8 cellular contexts compared by ENCODE assay signal in the genomic region with DNA sequence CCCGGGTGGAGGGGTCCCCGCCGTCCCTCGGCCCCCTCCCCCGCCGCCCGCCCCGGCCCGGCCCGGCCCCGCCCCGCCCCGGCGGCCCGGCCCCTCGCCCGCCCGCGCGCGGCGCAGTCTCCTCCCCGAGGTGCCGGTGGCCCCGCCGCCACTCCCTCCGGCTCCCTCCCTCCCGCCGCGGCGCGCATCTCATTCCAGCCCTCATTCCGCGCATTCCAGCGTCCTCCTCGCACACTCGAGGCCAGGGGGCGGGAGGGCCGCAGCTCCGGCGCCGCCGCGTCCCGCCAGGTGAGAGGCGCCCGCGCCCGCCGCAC. TPM values are rescaled to one million over a fixed set of nuclear protein-coding genes. Genes with fewer than 3 reads are reported as not detected.
A peak's percentile ranks its signal among the peaks of the same experiment; 100 is the strongest.
DNase-seq lines count a peak whose midpoint lies in the region; TF ChIP-seq lines count a peak whose summit lies in the region.

A gene (plus strand): TSS at position 204 of the 314 bp plus-strand sequence.

- H3K4me3 ChIP-seq in cardiac muscle cell = peak within 1 kb of the TSS; percentile 65

- peaks cover 12% of the 10 kb centered on the region for H3K4me1 Mint-ChIP-seq in activated T-helper 2 cell treated with anti-CD3 and anti-CD28 coated beads, Interferon-gamma antibody, Interleukin-2, Interleukin-4, amounts not matched to agents 10 μg/mL and 5 μg/mL and 100 μg/mL, durations not matched to agents 14 hours and 24 hours and 36 hours (ENCODE audit: low read depth)
- H3K4me1 Mint-ChIP-seq in progenitor cell of endocrine pancreas (ENCODE audit: low read depth) = peaks cover 48% of the 10 kb centered on the region

- peak within 1 kb of the TSS; percentile 80 for H3K27ac Mint-ChIP-seq in activated T-helper 2 cell treated with anti-CD3 and anti-CD28 coated beads, Interferon-gamma antibody, Interleukin-2, Interleukin-4, amounts not matched to agents 10 μg/mL and 5 μg/mL and 100 μg/mL, durations not matched to agents 14 hours and 24 hours and 36 hours
- H3K27ac Mint-ChIP-seq in progenitor cell of endocrine pancreas = peak within 1 kb of the TSS; percentile 95

- no peaks in the 10 kb centered on the region for H3K9me3 ChIP-seq in cardiac muscle cell (ENCODE audit: low read depth)

- peak within 1 kb of the TSS; percentile 85 for H3K4me3 Mint-ChIP-seq in activated T-helper 2 cell treated with anti-CD3 and anti-CD28 coated beads, Interferon-gamma antibody, Interleukin-2, Interleukin-4, amounts not matched to agents 10 μg/mL and 5 μg/mL and 100 μg/mL, durations not matched to agents 14 hours and 24 hours and 36 hours (ENCODE audit: low read depth)
- peak within 1 kb of the TSS; percentile 96 for H3K4me3 Mint-ChIP-seq in progenitor cell of endocrine pancreas (ENCODE audit: low read depth)

- peaks cover 52% of the 10 kb centered on the region for H3K27me3 Mint-ChIP-seq in activated T-helper 2 cell treated with anti-CD3 and anti-CD28 coated beads, Interferon-gamma antibody, Interleukin-2, Interleukin-4, amounts not matched to agents 10 μg/mL and 5 μg/mL and 100 μg/mL, durations not matched to agents 14 hours and 24 hours and 36 hours (ENCODE audit: low read depth)
- peaks cover 48% of the 10 kb centered on the region for H3K27me3 Mint-ChIP-seq in progenitor cell of endocrine pancreas

- H3K27me3 ChIP-seq in cardiac muscle cell = no peaks in the 10 kb centered on the region

- H3K4me1 ChIP-seq in cardiac muscle cell (ENCODE audit: low read depth) = peaks cover 29% of the 10 kb centered on the region

- TF ChIP-seq CTCF in cardiac muscle cell (IDR thresholded peaks at IDR 0.05; ENCODE audit: low read depth, low read length) (no peak), progenitor cell of endocrine pancreas (IDR thresholded peaks at IDR 0.05; ENCODE audit: unreplicated experiment) (no peak)

- H3K36me3 ChIP-seq in cardiac muscle cell = no peaks in the 10 kb centered on the region

- H3K36me3 Mint-ChIP-seq in activated T-helper 2 cell treated with anti-CD3 and anti-CD28 coated beads, Interferon-gamma antibody, Interleukin-2, Interleukin-4, amounts not matched to agents 10 μg/mL and 5 μg/mL and 100 μg/mL, durations not matched to agents 14 hours and 24 hours and 36 hours (ENCODE audit: low read depth) = no peaks in the 10 kb centered on the region
- H3K36me3 Mint-ChIP-seq in progenitor cell of endocrine pancreas (ENCODE audit: insufficient read depth) = no peaks in the 10 kb centered on the region

- TF ChIP-seq POLR2A in erythroblast (IDR thresholded peaks at IDR 0.05; ENCODE audit: low read length) = no peak

- no peaks in the 10 kb centered on the region for H3K9me3 Mint-ChIP-seq in activated T-helper 2 cell treated with anti-CD3 and anti-CD28 coated beads, Interferon-gamma antibody, Interleukin-2, Interleukin-4, amounts not matched to agents 10 μg/mL and 5 μg/mL and 100 μg/mL, durations not matched to agents 14 hours and 24 hours and 36 hours
- no peaks in the 10 kb centered on the region for H3K9me3 Mint-ChIP-seq in progenitor cell of endocrine pancreas (ENCODE audit: low read depth)

- DNase-seq in SIG-M5 treated with dmso at 0.1 percent for 504 hours (lab: John Stamatoyannopoulos, UW; ENCODE audit: unreplicated experiment) (peak; percentile 52), SIG-M5 (lab: John Stamatoyannopoulos, UW) (no peak), NCI-H1930 (lab: John Stamatoyannopoulos, UW) (peak; percentile 72 to 74), cardiac muscle cell (ENCODE audit: low read depth in 1 of 2, low spot score in 1 of 2) (peak; percentile 89 to 93), progenitor cell of endocrine pancreas (ENCODE audit: low spot score, unreplicated experiment) (peak; percentile 92), DMS79 (lab: John Stamatoyannopoulos, UW) (no peak), erythroblast (lab: John Stamatoyannopoulos, UW) (no peak)
- DNase-seq in activated T-helper 2 cell treated with anti-CD3 and anti-CD28 coated beads, Interferon-gamma antibody, Interleukin-2, Interleukin-4, amounts not matched to agents 10 μg/mL and 5 μg/mL and 100 μg/mL, durations not matched to agents 14 hours and 24 hours and 36 hours (ENCODE audit: low spot score) = no peak

- H3K27ac ChIP-seq in cardiac muscle cell = peak within 1 kb of the TSS; percentile 93

- intact Hi-C loops in activated T-helper 2 cell treated with anti-CD3 and anti-CD28 coated beads, Interferon-gamma antibody, Interleukin-2, Interleukin-4, amounts not matched to agents 10 μg/mL and 5 μg/mL and 100 μg/mL, durations not matched to agents 14 hours and 24 hours and 36 hours (cut with micrococcal nuclease) = loop anchor here (10.0 kb wide), 1 partner anchor 1284 kb away; no protein-coding TSS in a partner anchor

RNA-seq across cellular contexts. Expression of the gene that starts here (rescaled TPM):
- total RNA-seq in activated T-helper 2 cell treated with anti-CD3 and anti-CD28 coated beads, Interferon-gamma antibody, Interleukin-2, Interleukin-4, amounts not matched to agents 10 μg/mL and 5 μg/mL and 100 μg/mL, durations not matched to agents 14 hours and 24 hours and 36 hours = 12.7 and 13.7 TPM in 2 replicates
- 29.1 and 31.9 TPM in 2 replicates for total RNA-seq in cardiac muscle cell
- polyA plus RNA-seq in cardiac muscle cell = 21.3 and 23.9 TPM in 2 replicates
- 19.7 and 24.5 TPM in 2 replicates for total RNA-seq in progenitor cell of endocrine pancreas

Comparison
In these comparisons a context has a peak if more than half of its experiments do, and no peak if none do; other contexts are left out.
1. DNase-seq: peak in SIG-M5 treated with dmso at 0.1 percent for 504 hours (single experiment), NCI-H1930 (2 of 2), cardiac muscle cell (2 of 2) and progenitor cell of endocrine pancreas (single experiment); none in SIG-M5 (single experiment), activated T-helper 2 cell treated with anti-CD3 and anti-CD28 coated beads, Interferon-gamma antibody, Interleukin-2, Interleukin-4, amounts not matched to agents 10 μg/mL and 5 μg/mL and 100 μg/mL, durations not matched to agents 14 hours and 24 hours and 36 hours (single experiment), DMS79 (single experiment) and erythroblast (0 of 2).